ENCODE assay signal across 29 cellular contexts in genomic region chr7:44173911-44174693, GRCh38. TPM values are rescaled to one million over a fixed set of nuclear protein-coding genes. Genes with fewer than 3 reads are reported as not detected.
"Had no signal": no experiment of that assay in that cellular context is flagged by ENCODE, and none has a peak within 500 bp of the region (broad histone marks: within the 10 kb centered on the region; RNA-seq: fewer than 3 reads in every experiment).

No MANE protein-coding gene starts in this region.

- DNase-seq: effector CD8-positive, alpha-beta T cell; foreskin keratinocyte; heart right ventricle; hippocampal formation; kidney glomerular epithelial cell; left colon; left ventricle myocardium superior; lower lobe of right lung; natural killer cell; occipital lobe; stimulated activated CD4-positive, alpha-beta T cell treated with anti-CD3 and anti-CD28 coated beads, Interleukin-12 subunit alpha, Interleukin-12 subunit beta, amount 100 ng/mL, for 4 hours; stimulated activated CD4-positive, alpha-beta T cell treated with anti-CD3 and anti-CD28 coated beads, Interleukin-1b, Interleukin-23, amount 100 ng/mL, for 48 hours; stimulated activated CD4-positive, alpha-beta T cell treated with anti-CD3 and anti-CD28 coated beads, Interleukin-4, amount 100 ng/mL, for 1 hour; stimulated activated CD8-positive, alpha-beta memory T cell treated with anti-CD3 and anti-CD28 coated beads, Interleukin-4, amount 100 ng/mL, for 48 hours; stimulated activated naive CD4-positive, alpha-beta T cell; stimulated activated naive CD8-positive, alpha-beta T cell treated with anti-CD3 and anti-CD28 coated beads, Interleukin-15, amount 100 ng/mL, for 72 hours; transverse colon; upper lobe of right lung; uterus had no signal

- H3K27me3 ChIP-seq: right lobe of liver, suprapubic skin, transverse colon, upper lobe of right lung, uterus had no signal

- H3K27ac ChIP-seq: esophagus muscularis mucosa, foreskin keratinocyte, gastroesophageal sphincter, heart right ventricle, lower lobe of right lung, parathyroid adenoma, right lobe of liver, suprapubic skin, transverse colon, upper lobe of right lung, uterus had no signal

- H3K36me3 ChIP-seq: esophagus muscularis mucosa, gastroesophageal sphincter, heart right ventricle, lower lobe of right lung, right lobe of liver, suprapubic skin, transverse colon, upper lobe of right lung, uterus had no signal

- ATAC-seq: foreskin keratinocyte; gastroesophageal sphincter; heart right ventricle; left colon; left ventricle myocardium superior; lower lobe of right lung; natural killer cell; right lobe of liver; stimulated activated naive CD8-positive, alpha-beta T cell treated with anti-CD3 and anti-CD28 coated beads, Interleukin-15, amount 100 ng/mL, for 72 hours; upper lobe of right lung had no signal

- H3K4me3 ChIP-seq: esophagus muscularis mucosa, gastroesophageal sphincter, heart right ventricle, lower lobe of right lung, right lobe of liver, smooth muscle cell, suprapubic skin, transverse colon, upper lobe of right lung, uterus had no signal

- H3K4me1 ChIP-seq: esophagus muscularis mucosa, foreskin keratinocyte, gastroesophageal sphincter, lower lobe of right lung, parathyroid adenoma, right lobe of liver, suprapubic skin, transverse colon, upper lobe of right lung, uterus had no signal

- H3K9me3 ChIP-seq: esophagus muscularis mucosa, lower lobe of right lung, right lobe of liver, suprapubic skin, transverse colon, upper lobe of right lung, uterus had no signal

RNA-seq across cellular contexts. Expression of gene GCK, which starts 15.1 kb away (rescaled TPM):
- total RNA-seq: natural killer cell had no signal

RNA-seq across cellular contexts. Expression of gene MYL7, which starts 33.0 kb away (rescaled TPM):
- total RNA-seq: endothelial cell of umbilical vein, epithelial cell of proximal tubule, esophagus muscularis mucosa, fibroblast of lung, foreskin keratinocyte, gastroesophageal sphincter, left colon, mononuclear cell, natural killer cell, occipital lobe, suprapubic skin, transverse colon, uterus had no signal
- polyA plus RNA-seq: endothelial cell of umbilical vein, fibroblast of lung, foreskin keratinocyte had no signal
